Comparison of ENCODE assay signal across 1 cellular context in the genomic region with DNA sequence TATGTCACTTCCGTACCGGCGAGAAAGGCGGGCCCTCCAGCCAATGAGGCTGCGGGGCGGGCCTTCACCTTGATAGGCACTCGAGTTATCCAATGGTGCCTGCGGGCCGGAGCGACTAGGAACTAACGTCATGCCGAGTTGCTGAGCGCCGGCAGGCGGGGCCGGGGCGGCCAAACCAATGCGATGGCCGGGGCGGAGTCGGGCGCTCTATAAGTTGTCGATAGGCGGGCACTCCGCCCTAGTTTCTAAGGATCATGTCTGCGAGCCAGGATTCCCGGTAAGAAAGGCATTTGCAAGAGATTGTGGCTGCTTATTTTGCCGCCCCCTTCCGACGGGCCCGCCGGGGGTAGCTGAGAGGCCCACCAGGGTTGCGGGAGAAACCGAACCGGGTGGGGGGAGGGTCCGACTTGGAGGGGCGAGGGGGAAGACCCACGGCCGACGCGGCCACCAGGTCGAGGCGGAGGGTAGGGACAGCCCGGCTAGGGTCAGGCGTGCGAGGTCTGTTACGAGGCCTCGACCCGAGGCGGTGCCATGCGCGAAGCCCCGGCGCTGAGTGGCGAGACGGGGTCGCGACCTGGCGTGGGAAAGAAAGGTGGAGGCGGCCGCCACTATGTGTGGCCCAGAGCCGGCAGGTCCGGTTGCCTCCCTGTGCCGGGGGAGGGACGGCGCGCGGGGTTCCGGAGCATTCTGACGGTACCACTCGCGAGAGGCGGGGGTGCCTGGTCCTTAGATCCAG.
TF ChIP-seq lines count a peak whose summit lies in the region.

No MANE protein-coding gene starts in this region.

TF ChIP-seq in K562, 482 proteins besides CTCF, POLR2A, EP300 and RAD21 (continued from another document and continues in another):
- TF ChIP-seq THRB (CRISPR knock-in tag; conservative IDR thresholded peaks at IDR 0.05) (no peak; the same call in 1 of the 2 replicates), CREBBP (IDR thresholded peaks at IDR 0.05; ENCODE audit: low read depth, low read length) (no peak), NR3C1 (CRISPR knock-in tag; IDR thresholded peaks at IDR 0.05) (no peak; the same call in 1 of the 2 replicates), JUNB (CRISPR knock-in tag; conservative IDR thresholded peaks at IDR 0.05) (no peak), ZNF644 (tag; IDR thresholded peaks at IDR 0.05; ENCODE audit: low read depth) (no peak), BMI1 (IDR thresholded peaks at IDR 0.05; ENCODE audit: low read length) (no peak), ZNF436 (CRISPR knock-in tag; IDR thresholded peaks at IDR 0.05) (no peak), CBFA2T2 (conservative IDR thresholded peaks at IDR 0.05) (no peak), SMC3 (conservative IDR thresholded peaks at IDR 0.05; ENCODE audit: insufficient read depth, low read depth, low read length) (no peak), GMEB1 (CRISPR knock-in tag; IDR thresholded peaks at IDR 0.05) (no peak), NBN (IDR thresholded peaks at IDR 0.05; ENCODE audit: low read depth) (no peak), ZZZ3 (IDR thresholded peaks at IDR 0.05) (no peak), ZNF41 (CRISPR knock-in tag; conservative IDR thresholded peaks at IDR 0.05) (no peak), CHD2 (IDR thresholded peaks at IDR 0.05; ENCODE audit: low read depth, low read length) (peak; percentile 88), SRF (CRISPR knock-in tag; IDR thresholded peaks at IDR 0.05) (peak in 1 of 2 experiments; percentile 52; a peak in 1 of 4 replicates), RBFOX2 (IDR thresholded peaks at IDR 0.05; ENCODE audit: low read depth, low read length) (peak; percentile 97), SIRT6 (IDR thresholded peaks at IDR 0.05; ENCODE audit: low read depth, low read length) (no peak), ZNF263 (CRISPR knock-in tag; IDR thresholded peaks at IDR 0.05; ENCODE audit: borderline replicate concordance) (no peak), HNRNPK (IDR thresholded peaks at IDR 0.05; ENCODE audit: low read depth, low read length, poor library complexity, severe bottlenecking) (peak; percentile 9), KDM5B (IDR thresholded peaks at IDR 0.05; ENCODE audit: insufficient replicate concordance, low read depth, low read length) (peak; percentile 96), CUX1 (CRISPR knock-in tag; IDR thresholded peaks at IDR 0.05) (no peak), TRIM24 (IDR thresholded peaks at IDR 0.05) (no peak), SMAD1 (IDR thresholded peaks at IDR 0.05; ENCODE audit: low read depth, low read length, partially characterized antibody) (peak; percentile 95), ETV1 (tag; conservative IDR thresholded peaks at IDR 0.05; ENCODE audit: low read depth) (no peak), ZBTB8A (IDR thresholded peaks at IDR 0.05; ENCODE audit: partially characterized antibody) (no peak), ZNF324 (CRISPR knock-in tag; IDR thresholded peaks at IDR 0.05) (no peak), KAT2B (IDR thresholded peaks at IDR 0.05; ENCODE audit: low read depth, low read length) (no peak)
- TF ChIP-seq, protein P1, sequence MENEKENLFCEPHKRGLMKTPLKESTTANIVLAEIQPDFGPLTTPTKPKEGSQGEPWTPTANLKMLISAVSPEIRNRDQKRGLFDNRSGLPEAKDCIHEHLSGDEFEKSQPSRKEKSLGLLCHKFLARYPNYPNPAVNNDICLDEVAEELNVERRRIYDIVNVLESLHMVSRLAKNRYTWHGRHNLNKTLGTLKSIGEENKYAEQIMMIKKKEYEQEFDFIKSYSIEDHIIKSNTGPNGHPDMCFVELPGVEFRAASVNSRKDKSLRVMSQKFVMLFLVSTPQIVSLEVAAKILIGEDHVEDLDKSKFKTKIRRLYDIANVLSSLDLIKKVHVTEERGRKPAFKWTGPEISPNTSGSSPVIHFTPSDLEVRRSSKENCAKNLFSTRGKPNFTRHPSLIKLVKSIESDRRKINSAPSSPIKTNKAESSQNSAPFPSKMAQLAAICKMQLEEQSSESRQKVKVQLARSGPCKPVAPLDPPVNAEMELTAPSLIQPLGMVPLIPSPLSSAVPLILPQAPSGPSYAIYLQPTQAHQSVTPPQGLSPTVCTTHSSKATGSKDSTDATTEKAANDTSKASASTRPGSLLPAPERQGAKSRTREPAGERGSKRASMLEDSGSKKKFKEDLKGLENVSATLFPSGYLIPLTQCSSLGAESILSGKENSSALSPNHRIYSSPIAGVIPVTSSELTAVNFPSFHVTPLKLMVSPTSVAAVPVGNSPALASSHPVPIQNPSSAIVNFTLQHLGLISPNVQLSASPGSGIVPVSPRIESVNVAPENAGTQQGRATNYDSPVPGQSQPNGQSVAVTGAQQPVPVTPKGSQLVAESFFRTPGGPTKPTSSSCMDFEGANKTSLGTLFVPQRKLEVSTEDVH (IDR thresholded peaks at IDR 0.05; ENCODE audit: low read depth, partially characterized antibody): peak; percentile 16
- TF ChIP-seq, protein P2, sequence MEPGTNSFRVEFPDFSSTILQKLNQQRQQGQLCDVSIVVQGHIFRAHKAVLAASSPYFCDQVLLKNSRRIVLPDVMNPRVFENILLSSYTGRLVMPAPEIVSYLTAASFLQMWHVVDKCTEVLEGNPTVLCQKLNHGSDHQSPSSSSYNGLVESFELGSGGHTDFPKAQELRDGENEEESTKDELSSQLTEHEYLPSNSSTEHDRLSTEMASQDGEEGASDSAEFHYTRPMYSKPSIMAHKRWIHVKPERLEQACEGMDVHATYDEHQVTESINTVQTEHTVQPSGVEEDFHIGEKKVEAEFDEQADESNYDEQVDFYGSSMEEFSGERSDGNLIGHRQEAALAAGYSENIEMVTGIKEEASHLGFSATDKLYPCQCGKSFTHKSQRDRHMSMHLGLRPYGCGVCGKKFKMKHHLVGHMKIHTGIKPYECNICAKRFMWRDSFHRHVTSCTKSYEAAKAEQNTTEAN (CRISPR knock-in tag; IDR thresholded peaks at IDR 0.05): no peak
- TF ChIP-seq, protein P3, sequence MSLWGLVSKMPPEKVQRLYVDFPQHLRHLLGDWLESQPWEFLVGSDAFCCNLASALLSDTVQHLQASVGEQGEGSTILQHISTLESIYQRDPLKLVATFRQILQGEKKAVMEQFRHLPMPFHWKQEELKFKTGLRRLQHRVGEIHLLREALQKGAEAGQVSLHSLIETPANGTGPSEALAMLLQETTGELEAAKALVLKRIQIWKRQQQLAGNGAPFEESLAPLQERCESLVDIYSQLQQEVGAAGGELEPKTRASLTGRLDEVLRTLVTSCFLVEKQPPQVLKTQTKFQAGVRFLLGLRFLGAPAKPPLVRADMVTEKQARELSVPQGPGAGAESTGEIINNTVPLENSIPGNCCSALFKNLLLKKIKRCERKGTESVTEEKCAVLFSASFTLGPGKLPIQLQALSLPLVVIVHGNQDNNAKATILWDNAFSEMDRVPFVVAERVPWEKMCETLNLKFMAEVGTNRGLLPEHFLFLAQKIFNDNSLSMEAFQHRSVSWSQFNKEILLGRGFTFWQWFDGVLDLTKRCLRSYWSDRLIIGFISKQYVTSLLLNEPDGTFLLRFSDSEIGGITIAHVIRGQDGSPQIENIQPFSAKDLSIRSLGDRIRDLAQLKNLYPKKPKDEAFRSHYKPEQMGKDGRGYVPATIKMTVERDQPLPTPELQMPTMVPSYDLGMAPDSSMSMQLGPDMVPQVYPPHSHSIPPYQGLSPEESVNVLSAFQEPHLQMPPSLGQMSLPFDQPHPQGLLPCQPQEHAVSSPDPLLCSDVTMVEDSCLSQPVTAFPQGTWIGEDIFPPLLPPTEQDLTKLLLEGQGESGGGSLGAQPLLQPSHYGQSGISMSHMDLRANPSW (CRISPR knock-in tag; IDR thresholded peaks at IDR 0.05): no peak
- TF ChIP-seq, protein P4, sequence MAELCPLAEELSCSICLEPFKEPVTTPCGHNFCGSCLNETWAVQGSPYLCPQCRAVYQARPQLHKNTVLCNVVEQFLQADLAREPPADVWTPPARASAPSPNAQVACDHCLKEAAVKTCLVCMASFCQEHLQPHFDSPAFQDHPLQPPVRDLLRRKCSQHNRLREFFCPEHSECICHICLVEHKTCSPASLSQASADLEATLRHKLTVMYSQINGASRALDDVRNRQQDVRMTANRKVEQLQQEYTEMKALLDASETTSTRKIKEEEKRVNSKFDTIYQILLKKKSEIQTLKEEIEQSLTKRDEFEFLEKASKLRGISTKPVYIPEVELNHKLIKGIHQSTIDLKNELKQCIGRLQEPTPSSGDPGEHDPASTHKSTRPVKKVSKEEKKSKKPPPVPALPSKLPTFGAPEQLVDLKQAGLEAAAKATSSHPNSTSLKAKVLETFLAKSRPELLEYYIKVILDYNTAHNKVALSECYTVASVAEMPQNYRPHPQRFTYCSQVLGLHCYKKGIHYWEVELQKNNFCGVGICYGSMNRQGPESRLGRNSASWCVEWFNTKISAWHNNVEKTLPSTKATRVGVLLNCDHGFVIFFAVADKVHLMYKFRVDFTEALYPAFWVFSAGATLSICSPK (IDR thresholded peaks at IDR 0.05; ENCODE audit: borderline replicate concordance): no peak
